ENCODE assay signal across 5 cellular contexts in the genomic region with DNA sequence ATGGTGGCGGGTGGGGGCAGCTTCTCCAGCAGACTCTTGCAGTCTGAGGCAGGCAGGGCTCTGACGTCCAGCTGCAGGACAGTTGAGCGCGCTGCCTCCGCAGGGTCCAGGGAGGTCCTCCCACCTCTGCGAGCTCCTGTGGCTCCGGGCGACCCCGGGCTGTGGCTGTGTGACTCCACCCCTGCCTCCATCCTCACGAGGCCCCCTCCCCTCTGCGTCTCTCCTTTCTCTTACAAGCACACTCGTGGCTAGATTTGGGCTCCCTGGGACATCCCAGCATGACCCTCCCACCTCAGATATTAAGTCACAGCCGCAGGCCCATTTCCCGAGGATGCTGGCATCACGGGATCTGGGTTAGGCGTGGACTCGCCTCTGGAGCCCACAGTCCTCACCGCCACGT. TPM values are rescaled to one million over a fixed set of nuclear protein-coding genes. Genes with fewer than 3 reads are reported as not detected.
"Had no signal": no experiment of that assay in that cellular context is flagged by ENCODE, and none has a peak within 500 bp of the region (broad histone marks: within the 10 kb centered on the region; RNA-seq: fewer than 3 reads in every experiment).

No MANE protein-coding gene starts in this region.

RNA-seq across cellular contexts. Expression of gene ZDHHC11B, which starts 34.3 kb away (rescaled TPM):
- total RNA-seq: foreskin keratinocyte, myocyte, osteocyte had no signal
- polyA plus RNA-seq: fibroblast of lung; foreskin keratinocyte; naive thymus-derived CD8-positive, alpha-beta T cell had no signal
